In the genomic region with DNA sequence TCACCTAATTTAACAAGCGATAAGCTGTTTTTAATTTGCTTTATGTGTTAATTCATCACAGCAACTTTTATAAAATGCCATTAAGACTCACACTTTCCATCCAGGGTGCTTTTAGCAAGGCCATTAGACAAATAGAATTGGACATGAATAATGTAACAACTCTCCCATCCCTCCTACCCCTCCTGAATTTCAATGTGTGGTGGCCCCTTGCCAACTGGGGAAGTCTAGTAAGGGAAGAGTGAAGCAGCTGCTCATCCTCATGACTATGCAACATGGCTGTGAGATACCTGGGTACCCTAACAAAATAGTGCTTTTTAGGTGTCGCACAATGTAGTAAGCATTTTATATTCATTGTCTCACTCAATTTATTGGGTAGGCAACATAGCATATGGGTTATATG, we compare ENCODE assay signal across 18 cellular contexts.
"Had no signal": no experiment of that assay in that cellular context is flagged by ENCODE, and none has a peak within 500 bp of the region (broad histone marks: within the 10 kb centered on the region; RNA-seq: fewer than 3 reads in every experiment).

No MANE protein-coding gene starts in this region.

- ATAC-seq: activated T-cell treated with anti-CD3 and anti-CD28 coated beads, Interleukin-2, amount 50 U/mL, for 72 hours; esophagus mucosa; gastroesophageal sphincter; naive thymus-derived CD8-positive, alpha-beta T cell; stimulated activated naive B cell treated with anti-CD40 and anti-IgM and Interleukin-4, amounts not matched to agents 10 μg/mL and 1 μg/mL and 100 μg/mL, for 72 hours had no signal

- H3K27ac ChIP-seq: gastroesophageal sphincter, neutrophil, pancreas, spleen, thoracic aorta, WERI-Rb-1 had no signal

- H3K9me3 ChIP-seq: gastroesophageal sphincter, neutrophil, pancreas, spleen, thoracic aorta had no signal

- H3K4me3 ChIP-seq: gastroesophageal sphincter, pancreas, spleen, thoracic aorta had no signal

- H3K4me1 ChIP-seq: pancreas, spleen had no signal

- H3K36me3 ChIP-seq: gastroesophageal sphincter, neutrophil, pancreas, spleen, thoracic aorta, WERI-Rb-1 had no signal

- DNase-seq: activated CD4-positive, alpha-beta T cell treated with anti-CD3 and anti-CD28 coated beads for 1 hour; activated CD8-positive, alpha-beta memory T cell treated with anti-CD3 and anti-CD28 coated beads for 24 hours; activated effector memory CD4-positive, alpha-beta T cell treated with anti-CD3 and anti-CD28 coated beads, Interleukin-2, amount 50 U/mL, for 16 hours; activated T-cell treated with anti-CD3 and anti-CD28 coated beads, Interleukin-2, amount 50 U/mL, for 72 hours; cerebellar nuclear complex; effector CD4-positive, alpha-beta T cell; immature natural killer cell; mesenchymal stem cell; naive thymus-derived CD8-positive, alpha-beta T cell; retina; spleen; stimulated activated naive B cell treated with anti-CD40 and anti-IgM and Interleukin-4, amounts not matched to agents 10 μg/mL and 1 μg/mL and 100 μg/mL, for 72 hours; WERI-Rb-1 had no signal

- H3K27me3 ChIP-seq: gastroesophageal sphincter, neutrophil, pancreas, spleen had no signal
